In the genomic region with DNA sequence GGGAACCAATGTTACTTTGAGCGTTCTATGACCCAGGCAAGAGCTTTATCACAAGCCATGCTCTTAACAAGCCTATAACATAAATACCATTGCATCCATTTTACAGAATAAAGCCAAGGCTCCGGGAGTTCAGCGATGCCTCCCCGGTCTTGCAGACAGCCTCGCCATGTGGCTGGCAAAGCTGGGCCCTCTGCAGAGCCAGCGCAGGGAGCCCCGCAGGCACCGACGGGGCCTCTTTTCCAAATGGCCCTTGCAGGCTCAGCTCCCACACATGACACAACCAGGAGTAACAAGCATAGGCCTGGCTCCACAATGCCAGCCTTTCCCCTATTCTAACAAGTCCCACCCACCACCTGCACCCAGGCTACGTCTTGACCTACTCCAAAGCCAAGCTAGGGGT, we compare ENCODE assay signal across 32 cellular contexts.
"Had no signal": no experiment of that assay in that cellular context is flagged by ENCODE, and none has a peak within 500 bp of the region (broad histone marks: within the 10 kb centered on the region; RNA-seq: fewer than 3 reads in every experiment).

No MANE protein-coding gene starts in this region.

- H3K4me3 ChIP-seq: adrenal gland, body of pancreas, breast epithelium had no signal

- FAIRE-seq: astrocyte, TTC549 had no signal

- H3K36me3 ChIP-seq: adrenal gland, brain microvascular endothelial cell, breast epithelium had no signal

- H3K27me3 ChIP-seq: adrenal gland, body of pancreas, breast epithelium had no signal

- H3K9me3 ChIP-seq: adrenal gland, body of pancreas, breast epithelium had no signal

- DNase-seq: activated B cell treated with CpG ODN at 0.5 μM for 24 hours; activated CD4-positive, alpha-beta memory T cell treated with anti-CD3 and anti-CD28 coated beads for 36 hours; activated CD4-positive, alpha-beta T cell treated with anti-CD3 and anti-CD28 coated beads for 4 hours; activated CD4-positive, alpha-beta T cell treated with anti-CD3 and anti-CD28 coated beads, Interleukin-2, amount 10 ng/mL, durations not matched to agents 24 days and 14 days; activated CD4-positive, alpha-beta T cell treated with anti-CD3 and anti-CD28 coated beads, Interleukin-2, amount 50 U/mL, for 1 hour; activated CD4-positive, alpha-beta T cell treated with anti-CD3 and anti-CD28 coated beads, Interleukin-2, amount 50 U/mL, for 4 hours; activated CD4-positive, CD25-positive, alpha-beta regulatory T cell treated with anti-CD3 and anti-CD28 coated beads, Interleukin-2, amount 50 U/mL, for 72 hours; activated CD8-positive, alpha-beta memory T cell treated with anti-CD3 and anti-CD28 coated beads, Interleukin-2, amount 50 U/mL, for 4 hours; activated CD8-positive, alpha-beta T cell treated with anti-CD3 and anti-CD28 coated beads for 36 hours; activated effector memory CD4-positive, alpha-beta T cell treated with anti-CD3 and anti-CD28 coated beads, Interleukin-2, amount 50 U/mL, for 16 hours; activated gamma-delta T cell treated with Interleukin-2 at 50 U/mL for 16 hours; activated naive CD4-positive, alpha-beta T cell; activated naive CD4-positive, alpha-beta T cell treated with anti-CD3 and anti-CD28 coated beads for 36 hours; activated naive CD4-positive, alpha-beta T cell treated with anti-CD3 and anti-CD28 coated beads, Interleukin-2, amount 50 U/mL, for 16 hours; activated naive CD8-positive, alpha-beta T cell treated with anti-CD3 and anti-CD28 coated beads for 36 hours; activated T-cell treated with anti-CD3 and anti-CD28 coated beads for 4 hours; activated T-cell treated with anti-CD3 and anti-CD28 coated beads, Interleukin-2, amount 50 U/mL, for 1 hour; activated T-cell treated with anti-CD3 and anti-CD28 coated beads, Interleukin-2, amount 50 U/mL, for 4 hours; activated T-cell treated with anti-CD3 and anti-CD28 coated beads, Interleukin-2, amount 50 U/mL, for 72 hours; adrenal gland; amniotic stem cell; aorta; body of pancreas; brain microvascular endothelial cell; central memory CD4-positive, alpha-beta T cell; T-helper 1 cell; T-helper 2 cell; T-helper 9 cell had no signal

- H3K27ac ChIP-seq: adrenal gland, body of pancreas, brain microvascular endothelial cell, breast epithelium, VCaP had no signal

- H3K4me1 ChIP-seq: adrenal gland, body of pancreas, breast epithelium had no signal
